ENCODE assay signal across 24 cellular contexts in genomic region chr5:139740138-139740992, GRCh38. TPM values are rescaled to one million over a fixed set of nuclear protein-coding genes. Genes with fewer than 3 reads are reported as not detected.
DNase-seq lines count a peak whose midpoint lies in the region; ATAC-seq, FAIRE-seq and TF ChIP-seq lines count a peak whose summit lies in the region.
"Had no signal": no experiment of that assay in that cellular context is flagged by ENCODE, and none has a peak within 500 bp of the region (broad histone marks: within the 10 kb centered on the region; RNA-seq: fewer than 3 reads in every experiment).

No MANE protein-coding gene starts in this region.

- H3K4me3 Mint-ChIP-seq in natural killer cell = no peak overlapping the region
- H3K4me3 Mint-ChIP-seq in natural killer cell treated with Interleukin-12 subunit alpha and Interleukin-12 subunit beta and Interleukin-15 and Interleukin-18, amount 100 ng/mL, for 72 hours = no peak overlapping the region
- H3K4me3 Mint-ChIP-seq in activated B cell treated with CpG ODN at 0.5 μM for 24 hours = peak overlapping the region; percentile 50
- H3K4me3 Mint-ChIP-seq in memory B cell = no peak overlapping the region
- peak overlapping the region in 1 of 8 donors; percentile 9 for H3K4me3 Mint-ChIP-seq in CD4-positive, alpha-beta memory T cell
- H3K4me3 Mint-ChIP-seq: activated CD4-positive, alpha-beta T cell treated with anti-CD3 and anti-CD28 coated beads for 36 hours; activated naive CD4-positive, alpha-beta T cell treated with anti-CD3 and anti-CD28 coated beads for 36 hours; CD4-positive, alpha-beta T cell; naive thymus-derived CD8-positive, alpha-beta T cell had no signal

- FAIRE-seq in frontal cortex (lab: Jason Lieb, UNC) = no peak

- no peaks in the 10 kb centered on the region for H3K27me3 Mint-ChIP-seq in natural killer cell (ENCODE audit: low read depth in 2 of 2)
- no peaks in the 10 kb centered on the region for H3K27me3 Mint-ChIP-seq in natural killer cell treated with Interleukin-12 subunit alpha and Interleukin-12 subunit beta and Interleukin-15 and Interleukin-18, amount 100 ng/mL, for 72 hours
- H3K27me3 Mint-ChIP-seq in activated B cell treated with CpG ODN at 0.5 μM for 24 hours = no peaks in the 10 kb centered on the region
- peaks cover 4% of the 10 kb centered on the region for H3K27me3 Mint-ChIP-seq in memory B cell
- no peaks in the 10 kb centered on the region for H3K27me3 Mint-ChIP-seq in CD4-positive, alpha-beta memory T cell
- H3K27me3 Mint-ChIP-seq: activated CD4-positive, alpha-beta T cell treated with anti-CD3 and anti-CD28 coated beads for 36 hours; CD4-positive, alpha-beta T cell; naive thymus-derived CD8-positive, alpha-beta T cell had no signal

- H3K27ac Mint-ChIP-seq in natural killer cell (peak overlapping the region in 1 of 2 donors; percentile 29), activated B cell treated with CpG ODN at 0.5 μM for 24 hours (peak overlapping the region; percentile 41), memory B cell (peak overlapping the region; percentile 32)
- H3K27ac Mint-ChIP-seq in natural killer cell treated with Interleukin-12 subunit alpha and Interleukin-12 subunit beta and Interleukin-15 and Interleukin-18, amount 100 ng/mL, for 72 hours = no peak overlapping the region
- H3K27ac Mint-ChIP-seq in CD4-positive, alpha-beta memory T cell = no peak overlapping the region
- H3K27ac Mint-ChIP-seq: activated CD4-positive, alpha-beta T cell treated with anti-CD3 and anti-CD28 coated beads for 36 hours; activated naive CD4-positive, alpha-beta T cell treated with anti-CD3 and anti-CD28 coated beads for 36 hours; CD4-positive, alpha-beta T cell had no signal

- intact Hi-C loops in natural killer cell (cut with micrococcal nuclease) = loop anchor here (10.0 kb wide), 1 partner anchor 46 kb away; no protein-coding TSS in a partner anchor
- intact Hi-C loops in activated B cell treated with CpG ODN at 0.5 μM for 24 hours (cut with micrococcal nuclease) = no loop called here
- intact Hi-C loops in CD4-positive, alpha-beta memory T cell (cut with micrococcal nuclease) = no loop called here

- peaks cover 5 to 40% of the 10 kb centered on the region in 2 donors for H3K4me1 Mint-ChIP-seq in natural killer cell
- peaks cover 0 to 13% of the 10 kb centered on the region in 2 donors for H3K4me1 Mint-ChIP-seq in natural killer cell treated with Interleukin-12 subunit alpha and Interleukin-12 subunit beta and Interleukin-15 and Interleukin-18, amount 100 ng/mL, for 72 hours (ENCODE audit: low read depth in 2 of 2)
- peaks cover 47% of the 10 kb centered on the region for H3K4me1 Mint-ChIP-seq in activated B cell treated with CpG ODN at 0.5 μM for 24 hours
- peaks cover 27% of the 10 kb centered on the region for H3K4me1 Mint-ChIP-seq in memory B cell
- H3K4me1 Mint-ChIP-seq in CD4-positive, alpha-beta memory T cell = peaks cover 0 to 7% (median 0%) of the 10 kb centered on the region in 4 donors

- H3K36me3 Mint-ChIP-seq in natural killer cell (no peaks in the 10 kb centered on the region), activated B cell treated with CpG ODN at 0.5 μM for 24 hours (ENCODE audit: low read depth) (no peaks in the 10 kb centered on the region), memory B cell (no peaks in the 10 kb centered on the region)
- H3K36me3 Mint-ChIP-seq in natural killer cell treated with Interleukin-12 subunit alpha and Interleukin-12 subunit beta and Interleukin-15 and Interleukin-18, amount 100 ng/mL, for 72 hours = no peaks in the 10 kb centered on the region
- no peaks in the 10 kb centered on the region for H3K36me3 Mint-ChIP-seq in CD4-positive, alpha-beta memory T cell
- H3K36me3 Mint-ChIP-seq: naive thymus-derived CD8-positive, alpha-beta T cell had no signal

- ATAC-seq in natural killer cell = peak in 2 of 3 donors; percentile 25 to 57
- no peak for ATAC-seq in natural killer cell treated with Interleukin-12 subunit alpha and Interleukin-12 subunit beta and Interleukin-15 and Interleukin-18, amount 100 ng/mL, for 72 hours
- no peak for ATAC-seq in activated B cell treated with CpG ODN at 0.5 μM for 24 hours (ENCODE audit: low read depth)
- peak; percentile 65 for ATAC-seq in memory B cell (ENCODE audit: low read depth)
- ATAC-seq: activated CD4-positive, alpha-beta T cell treated with anti-CD3 and anti-CD28 coated beads for 36 hours; naive thymus-derived CD8-positive, alpha-beta T cell; Right ventricle myocardium inferior had no signal

- POLR2A ChIA-PET in activated B cell treated with CpG ODN at 0.5 μM for 24 hours (lab: Charles Lee) = interaction anchor here (0.5 to 1.6 kb wide), 9 partner anchors 13 to 104 kb away, joined by 3 to 6 read pairs (median 4); partner anchors contain the start of gene CXXC5
- POLR2A ChIA-PET in CD4-positive, alpha-beta memory T cell (lab: Charles Lee; ENCODE audit: partially characterized antibody) = no interaction called here

- TF ChIP-seq CTCF in natural killer cell (IDR thresholded peaks at IDR 0.05) (no peak), activated B cell treated with CpG ODN at 0.5 μM for 24 hours (IDR thresholded peaks at IDR 0.05) (no peak)

- DNase-seq in natural killer cell (no peak), activated B cell treated with CpG ODN at 0.5 μM for 24 hours (no peak), memory B cell (ENCODE audit: low spot score in 2 of 2) (no peak), frontal cortex (ENCODE audit: low spot score in 2 of 2) (no peak), NCI-H345 treated with DMSO at 0.1 percent for 48 hours (lab: John Stamatoyannopoulos, UW; ENCODE audit: unreplicated experiment) (no peak)
- DNase-seq in natural killer cell treated with Interleukin-12 subunit alpha and Interleukin-12 subunit beta and Interleukin-15 and Interleukin-18, amount 100 ng/mL, for 72 hours (ENCODE audit: low spot score) = no peak
- no peak for DNase-seq in activated effector memory CD4-positive, alpha-beta T cell treated with Interleukin-2 at 50 U/mL for 16 hours
- DNase-seq in CD4-positive, alpha-beta memory T cell = no peak
- DNase-seq: 8988T; activated CD4-positive, alpha-beta T cell treated with anti-CD3 and anti-CD28 coated beads for 36 hours; activated CD8-positive, alpha-beta memory T cell treated with anti-CD3 and anti-CD28 coated beads, Interleukin-2, amount 50 U/mL, for 4 hours; activated naive CD4-positive, alpha-beta T cell treated with anti-CD3 and anti-CD28 coated beads for 36 hours; CD4-positive, alpha-beta T cell; left ventricle myocardium inferior; naive thymus-derived CD8-positive, alpha-beta T cell; NCI-H1048; NCI-H226; NK-92 treated with Interleukin-12 subunit alpha and Interleukin-12 subunit beta, amount 100 ng/mL, for 24 hours; stimulated activated CD4-positive, alpha-beta T cell treated with anti-CD3 and anti-CD28 coated beads, Interleukin-2, amount 100 ng/mL, for 24 hours; T-helper 2 cell; transverse colon had no signal

- H3K9me3 ChIP-seq in CD4-positive, alpha-beta memory T cell (ENCODE audit: control insufficient read depth in 1 of 2, low read length in 2 of 2) = no peaks in the 10 kb centered on the region
- H3K9me3 ChIP-seq: left ventricle myocardium inferior, right atrium auricular region, transverse colon had no signal

- H3K9me3 Mint-ChIP-seq in natural killer cell = no peaks in the 10 kb centered on the region
- H3K9me3 Mint-ChIP-seq in natural killer cell treated with Interleukin-12 subunit alpha and Interleukin-12 subunit beta and Interleukin-15 and Interleukin-18, amount 100 ng/mL, for 72 hours = no peaks in the 10 kb centered on the region
- H3K9me3 Mint-ChIP-seq in activated B cell treated with CpG ODN at 0.5 μM for 24 hours = no peaks in the 10 kb centered on the region
- no peaks in the 10 kb centered on the region for H3K9me3 Mint-ChIP-seq in memory B cell
- no peaks in the 10 kb centered on the region for H3K9me3 Mint-ChIP-seq in CD4-positive, alpha-beta memory T cell
- H3K9me3 Mint-ChIP-seq: activated naive CD4-positive, alpha-beta T cell treated with anti-CD3 and anti-CD28 coated beads for 36 hours; CD4-positive, alpha-beta T cell; naive thymus-derived CD8-positive, alpha-beta T cell had no signal

- no peaks in the 10 kb centered on the region for H3K4me1 ChIP-seq in CD4-positive, alpha-beta memory T cell (ENCODE audit: insufficient read depth, low read length)

- H3K36me3 ChIP-seq in CD4-positive, alpha-beta memory T cell (ENCODE audit: insufficient read depth, low read length) = no peaks in the 10 kb centered on the region
- H3K36me3 ChIP-seq: left ventricle myocardium inferior, right atrium auricular region, transverse colon had no signal

- no peak overlapping the region for H3K27ac ChIP-seq in CD4-positive, alpha-beta memory T cell (ENCODE audit: low read depth, low read length)
- H3K27ac ChIP-seq: left ventricle myocardium inferior, right atrium auricular region, transverse colon had no signal

- CTCF ChIA-PET in activated B cell treated with CpG ODN at 0.5 μM for 24 hours (lab: Charles Lee) = interaction anchor here (0.8 to 1.6 kb wide), 5 partner anchors 25 to 104 kb away, joined by 3 to 4 read pairs (median 3); no protein-coding TSS in a partner anchor
- CTCF ChIA-PET in CD4-positive, alpha-beta memory T cell (lab: Charles Lee; ENCODE audit: partially characterized antibody) = interaction anchor here (1.7 kb wide), 1 partner anchor 25 kb away, joined by 6 read pairs; no protein-coding TSS in a partner anchor

- no peaks in the 10 kb centered on the region for H3K27me3 ChIP-seq in CD4-positive, alpha-beta memory T cell (ENCODE audit: insufficient read depth, low read length)
- H3K27me3 ChIP-seq: right atrium auricular region had no signal

- no peak overlapping the region for H3K4me3 ChIP-seq in CD4-positive, alpha-beta memory T cell (ENCODE audit: low read length in 2 of 2)
- H3K4me3 ChIP-seq: left ventricle myocardium inferior, right atrium auricular region, transverse colon had no signal

RNA-seq across cellular contexts. Expression of gene PSD2, which starts 55.2 kb away (rescaled TPM):
- total RNA-seq in natural killer cell (1 to 10 TPM; 1.3 to 2.5 (median 1.3) TPM), activated B cell treated with CpG ODN at 0.5 μM for 24 hours (not detected in 2 replicates), frontal cortex (15.9 TPM)
- total RNA-seq in natural killer cell treated with Interleukin-12 subunit alpha and Interleukin-12 subunit beta and Interleukin-15 and Interleukin-18, amount 100 ng/mL, for 72 hours = not detected
- not detected for total RNA-seq in CD4-positive, alpha-beta memory T cell
- not detected for polyA plus RNA-seq in CD4-positive, alpha-beta memory T cell
- total RNA-seq: activated CD4-positive, alpha-beta T cell treated with anti-CD3 and anti-CD28 coated beads for 36 hours; activated naive CD4-positive, alpha-beta T cell treated with anti-CD3 and anti-CD28 coated beads for 36 hours; dermis microvascular lymphatic vessel endothelial cell; left ventricle myocardium inferior; Right ventricle myocardium inferior had no signal

Comparison
In these comparisons a context has a peak if more than half of its experiments do, and no peak if none do; other contexts are left out.
1. ATAC-seq: peak in natural killer cell (2 of 3) and memory B cell (single experiment); none in natural killer cell treated with Interleukin-12 subunit alpha and Interleukin-12 subunit beta and Interleukin-15 and Interleukin-18, amount 100 ng/mL, for 72 hours (0 of 2) and activated B cell treated with CpG ODN at 0.5 μM for 24 hours (single experiment).
2. H3K27ac Mint-ChIP-seq: peak in activated B cell treated with CpG ODN at 0.5 μM for 24 hours (single experiment) and memory B cell (single experiment); none in natural killer cell treated with Interleukin-12 subunit alpha and Interleukin-12 subunit beta and Interleukin-15 and Interleukin-18, amount 100 ng/mL, for 72 hours (0 of 2) and CD4-positive, alpha-beta memory T cell (0 of 7).